14 cellular contexts compared by ENCODE assay signal in the genomic region with DNA sequence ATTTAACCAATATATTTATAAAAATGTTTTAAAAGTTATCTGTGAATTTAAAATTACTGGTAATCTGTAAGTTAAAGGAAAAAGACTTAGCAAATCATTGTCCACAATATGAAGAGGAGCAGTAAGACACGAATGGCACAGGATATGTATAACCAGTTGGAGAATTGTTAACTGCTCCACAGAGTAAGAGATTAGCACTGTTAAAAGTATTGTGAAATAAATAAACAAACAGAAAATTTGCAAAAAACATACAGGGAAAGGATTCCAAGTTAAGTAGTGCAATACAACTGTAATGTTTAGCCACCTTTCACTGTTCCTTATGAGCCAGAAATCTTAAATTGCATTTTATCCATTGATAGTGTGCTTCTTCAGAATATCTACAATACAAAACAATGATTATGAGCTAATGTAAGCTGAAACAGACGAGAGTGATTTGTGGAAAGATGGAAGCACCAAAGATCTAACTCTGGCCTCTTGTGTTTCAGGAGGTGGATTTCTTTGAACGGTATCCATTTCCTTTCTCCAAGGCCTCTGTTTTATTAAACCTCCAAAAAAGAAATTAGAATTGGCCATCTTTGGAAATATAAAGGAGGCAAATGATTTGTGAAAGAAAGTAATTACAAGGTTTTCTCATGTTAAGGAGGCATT.
"Had no signal": no experiment of that assay in that cellular context is flagged by ENCODE, and none has a peak within 500 bp of the region (broad histone marks: within the 10 kb centered on the region; RNA-seq: fewer than 3 reads in every experiment).

No MANE protein-coding gene starts in this region.

- H3K4me3 ChIP-seq: hepatocyte, psoas muscle, sigmoid colon had no signal

- ATAC-seq: activated CD4-positive, CD25-positive, alpha-beta regulatory T cell treated with anti-CD3 and anti-CD28 coated beads, Interleukin-2, amount 50 U/mL, for 24 hours; left ventricle myocardium superior; psoas muscle; stimulated activated naive CD8-positive, alpha-beta T cell treated with anti-CD3 and anti-CD28 coated beads, Interleukin-15, amount 100 ng/mL, for 72 hours had no signal

- H3K27ac ChIP-seq: hepatocyte, psoas muscle, sigmoid colon had no signal

- H3K4me2 ChIP-seq: hepatocyte had no signal

- DNase-seq: activated CD4-positive, alpha-beta T cell treated with anti-CD3 and anti-CD28 coated beads, Interleukin-2, amount 50 U/mL, for 1 hour; activated CD8-positive, alpha-beta memory T cell treated with anti-CD3 and anti-CD28 coated beads for 24 hours; activated gamma-delta T cell treated with Interleukin-2 at 50 U/mL for 16 hours; aorta; erythroblast; islet precursor cell; left ventricle myocardium superior; psoas muscle; sigmoid colon; stimulated activated CD4-positive, alpha-beta T cell treated with anti-CD3 and anti-CD28 coated beads, Interleukin-1b, Interleukin-23, amount 100 ng/mL, for 48 hours; stimulated activated naive CD8-positive, alpha-beta T cell treated with anti-CD3 and anti-CD28 coated beads, Interleukin-15, amount 100 ng/mL, for 72 hours; SW 1271 had no signal

- H2AFZ ChIP-seq: hepatocyte had no signal

- H3K4me1 ChIP-seq: psoas muscle had no signal

- H3K36me3 ChIP-seq: sigmoid colon had no signal

- H3K27me3 ChIP-seq: hepatocyte, sigmoid colon had no signal

- H3K9me3 ChIP-seq: psoas muscle, sigmoid colon had no signal
